8 cellular contexts compared by ENCODE assay signal in genomic region chr21:44298301-44298700, GRCh38. TPM values are rescaled to one million over a fixed set of nuclear protein-coding genes. Genes with fewer than 3 reads are reported as not detected.
DNase-seq lines count a peak whose midpoint lies in the region; ATAC-seq and TF ChIP-seq lines count a peak whose summit lies in the region.

No MANE protein-coding gene starts in this region.

- no peaks in the 10 kb centered on the region for H3K9me3 Mint-ChIP-seq in CD4-positive, alpha-beta T cell
- H3K9me3 Mint-ChIP-seq in activated T-helper 1 cell treated with anti-CD3 and anti-CD28 coated beads, Interleukin-12 subunit alpha, Interleukin-12 subunit beta, Interleukin-2, Interleukin-4 antibody, amounts not matched to agents 30 ng/mL and 10 ng/mL and 1 ng/mL, durations not matched to agents 14 hours and 24 hours and 36 hours, result no peaks in the 10 kb centered on the region

- H3K4me3 Mint-ChIP-seq in CD4-positive, alpha-beta T cell, result peak overlapping the region; percentile 88
- H3K4me3 Mint-ChIP-seq in activated T-helper 1 cell treated with anti-CD3 and anti-CD28 coated beads, Interleukin-12 subunit alpha, Interleukin-12 subunit beta, Interleukin-2, Interleukin-4 antibody, amounts not matched to agents 30 ng/mL and 10 ng/mL and 1 ng/mL, durations not matched to agents 14 hours and 24 hours and 36 hours, result peak overlapping the region; percentile 39

- peaks cover 47% of the 10 kb centered on the region for H3K4me1 Mint-ChIP-seq in CD4-positive, alpha-beta T cell (ENCODE audit: low read depth)
- peaks cover 33% of the 10 kb centered on the region for H3K4me1 Mint-ChIP-seq in activated T-helper 1 cell treated with anti-CD3 and anti-CD28 coated beads, Interleukin-12 subunit alpha, Interleukin-12 subunit beta, Interleukin-2, Interleukin-4 antibody, amounts not matched to agents 30 ng/mL and 10 ng/mL and 1 ng/mL, durations not matched to agents 14 hours and 24 hours and 36 hours (ENCODE audit: low read depth)

- in situ Hi-C loops in GM13977 (cut with MboI; ENCODE audit: low pct_unique_long_range_greater_than_20kb, low sequenced_read_pairs, unreplicated experiment), result loop anchor here (25.0 kb wide), 1 partner anchor 211 kb away; no protein-coding TSS in a partner anchor

- H3K27ac Mint-ChIP-seq in CD4-positive, alpha-beta T cell, result peak overlapping the region; percentile 97
- H3K27ac Mint-ChIP-seq in activated T-helper 1 cell treated with anti-CD3 and anti-CD28 coated beads, Interleukin-12 subunit alpha, Interleukin-12 subunit beta, Interleukin-2, Interleukin-4 antibody, amounts not matched to agents 30 ng/mL and 10 ng/mL and 1 ng/mL, durations not matched to agents 14 hours and 24 hours and 36 hours, result peak overlapping the region; percentile 63

- no peaks in the 10 kb centered on the region for H3K27me3 Mint-ChIP-seq in CD4-positive, alpha-beta T cell
- no peaks in the 10 kb centered on the region for H3K27me3 Mint-ChIP-seq in activated T-helper 1 cell treated with anti-CD3 and anti-CD28 coated beads, Interleukin-12 subunit alpha, Interleukin-12 subunit beta, Interleukin-2, Interleukin-4 antibody, amounts not matched to agents 30 ng/mL and 10 ng/mL and 1 ng/mL, durations not matched to agents 14 hours and 24 hours and 36 hours (ENCODE audit: insufficient read depth)

- CTCF ChIA-PET in CD4-positive, alpha-beta T cell (lab: Charles Lee), result interaction anchor here (0.8 to 1.2 kb wide), 2 partner anchors 30 to 39 kb away, joined by 3 to 5 read pairs; no protein-coding TSS in a partner anchor

- peaks cover 57% of the 10 kb centered on the region for H3K4me1 ChIP-seq in lower lobe of right lung

- no peak for DNase-seq in CD4-positive, alpha-beta T cell
- no peak for DNase-seq in GM13977 (ENCODE audit: low spot score)
- DNase-seq in activated T-helper 1 cell treated with anti-CD3 and anti-CD28 coated beads, Interleukin-12 subunit alpha, Interleukin-12 subunit beta, Interleukin-2, Interleukin-4 antibody, amounts not matched to agents 30 ng/mL and 10 ng/mL and 1 ng/mL, durations not matched to agents 14 hours and 24 hours and 36 hours (ENCODE audit: low spot score), result no peak
- DNase-seq in lower lobe of right lung, result no peak
- no peak for DNase-seq in stimulated activated naive CD4-positive, alpha-beta T cell treated with Interleukin-2 at 50 U/mL for 16 hours (lab: John Stamatoyannopoulos, UW)
- no peak for DNase-seq in effector CD4-positive, alpha-beta T cell

- no peaks in the 10 kb centered on the region for H3K36me3 ChIP-seq in lower lobe of right lung

- H3K27me3 ChIP-seq in CD4-positive, alpha-beta T cell (ENCODE audit: control insufficient read depth, insufficient read depth, low read length), result no peaks in the 10 kb centered on the region
- H3K27me3 ChIP-seq in lower lobe of right lung (ENCODE audit: low read depth), result no peaks in the 10 kb centered on the region

- no peak overlapping the region for H3K4me3 ChIP-seq in lower lobe of right lung

- peak; percentile 22 for ATAC-seq in CD4-positive, alpha-beta T cell (ENCODE audit: poor library complexity)
- ATAC-seq in lower lobe of right lung, result no peak
- no peak for ATAC-seq in HG02763 (IDR thresholded peaks at IDR 0.05; ENCODE audit: unreplicated experiment)
- ATAC-seq in GM18520 (IDR thresholded peaks at IDR 0.05; ENCODE audit: unreplicated experiment), result no peak

- no peaks in the 10 kb centered on the region for H3K9me3 ChIP-seq in CD4-positive, alpha-beta T cell (ENCODE audit: control insufficient read depth, low read length)
- no peaks in the 10 kb centered on the region for H3K9me3 ChIP-seq in lower lobe of right lung

- intact Hi-C loops in CD4-positive, alpha-beta T cell (cut with DNase I, micrococcal nuclease), result no loop called here
- intact Hi-C loops in activated T-helper 1 cell treated with anti-CD3 and anti-CD28 coated beads, Interleukin-12 subunit alpha, Interleukin-12 subunit beta, Interleukin-2, Interleukin-4 antibody, amounts not matched to agents 30 ng/mL and 10 ng/mL and 1 ng/mL, durations not matched to agents 14 hours and 24 hours and 36 hours (cut with micrococcal nuclease), result no loop called here
- intact Hi-C loops in lower lobe of right lung (cut with DNase I), result no loop called here

- H3K36me3 Mint-ChIP-seq in CD4-positive, alpha-beta T cell (ENCODE audit: low read depth), result no peaks in the 10 kb centered on the region
- peaks cover 2% of the 10 kb centered on the region for H3K36me3 Mint-ChIP-seq in activated T-helper 1 cell treated with anti-CD3 and anti-CD28 coated beads, Interleukin-12 subunit alpha, Interleukin-12 subunit beta, Interleukin-2, Interleukin-4 antibody, amounts not matched to agents 30 ng/mL and 10 ng/mL and 1 ng/mL, durations not matched to agents 14 hours and 24 hours and 36 hours (ENCODE audit: low read depth)

- H3K27ac ChIP-seq in CD4-positive, alpha-beta T cell (ENCODE audit: low read depth, low read length), result no peak overlapping the region
- peak overlapping the region; percentile 53 for H3K27ac ChIP-seq in lower lobe of right lung

- POLR2A ChIA-PET in CD4-positive, alpha-beta T cell (lab: Charles Lee), result interaction anchor here (1.4 kb wide), 1 partner anchor 209 kb away, joined by 3 read pairs; no protein-coding TSS in a partner anchor

- TF ChIP-seq CTCF in CD4-positive, alpha-beta T cell (IDR thresholded peaks at IDR 0.05), result no peak
- TF ChIP-seq CTCF in GM13977 (IDR thresholded peaks at IDR 0.05; ENCODE audit: extremely low read depth, insufficient read depth, missing control alignments), result peak; percentile 40
- TF ChIP-seq CTCF in lower lobe of right lung (IDR thresholded peaks at IDR 0.05), result no peak

RNA-seq across cellular contexts. Expression of gene PFKL, which starts 1.6 kb away (rescaled TPM):
- total RNA-seq in CD4-positive, alpha-beta T cell, result 100 to 1,000 TPM; 115 to 117 TPM
- 132 and 139 TPM in 2 replicates for total RNA-seq in activated T-helper 1 cell treated with anti-CD3 and anti-CD28 coated beads, Interleukin-12 subunit alpha, Interleukin-12 subunit beta, Interleukin-2, Interleukin-4 antibody, amounts not matched to agents 30 ng/mL and 10 ng/mL and 1 ng/mL, durations not matched to agents 14 hours and 24 hours and 36 hours
- 106 TPM for total RNA-seq in lower lobe of right lung

RNA-seq across cellular contexts. Expression of gene AIRE, which starts 12.6 kb away (rescaled TPM):
- total RNA-seq in CD4-positive, alpha-beta T cell, result under 1 TPM; 0.11 to 0.16 TPM
- total RNA-seq in activated T-helper 1 cell treated with anti-CD3 and anti-CD28 coated beads, Interleukin-12 subunit alpha, Interleukin-12 subunit beta, Interleukin-2, Interleukin-4 antibody, amounts not matched to agents 30 ng/mL and 10 ng/mL and 1 ng/mL, durations not matched to agents 14 hours and 24 hours and 36 hours, result not detected in 2 replicates
- total RNA-seq in lower lobe of right lung, result not detected

RNA-seq across cellular contexts. Expression of gene DNMT3L, which starts 36.6 kb away (rescaled TPM):
- not detected for total RNA-seq in CD4-positive, alpha-beta T cell
- total RNA-seq in activated T-helper 1 cell treated with anti-CD3 and anti-CD28 coated beads, Interleukin-12 subunit alpha, Interleukin-12 subunit beta, Interleukin-2, Interleukin-4 antibody, amounts not matched to agents 30 ng/mL and 10 ng/mL and 1 ng/mL, durations not matched to agents 14 hours and 24 hours and 36 hours, result not detected in 2 replicates
- total RNA-seq in lower lobe of right lung, result not detected

RNA-seq across cellular contexts. Expression of gene CFAP410, which starts 40.9 kb away (rescaled TPM):
- 10 to 100 TPM; 50.1 to 51.6 TPM for total RNA-seq in CD4-positive, alpha-beta T cell
- total RNA-seq in activated T-helper 1 cell treated with anti-CD3 and anti-CD28 coated beads, Interleukin-12 subunit alpha, Interleukin-12 subunit beta, Interleukin-2, Interleukin-4 antibody, amounts not matched to agents 30 ng/mL and 10 ng/mL and 1 ng/mL, durations not matched to agents 14 hours and 24 hours and 36 hours, result 13.3 and 17.8 TPM in 2 replicates
- total RNA-seq in lower lobe of right lung, result 20.3 TPM

RNA-seq across cellular contexts. Expression of gene TRPM2, which starts 55.1 kb away (rescaled TPM):
- 1 to 10 TPM; 1.9 to 2.9 TPM for total RNA-seq in CD4-positive, alpha-beta T cell
- total RNA-seq in activated T-helper 1 cell treated with anti-CD3 and anti-CD28 coated beads, Interleukin-12 subunit alpha, Interleukin-12 subunit beta, Interleukin-2, Interleukin-4 antibody, amounts not matched to agents 30 ng/mL and 10 ng/mL and 1 ng/mL, durations not matched to agents 14 hours and 24 hours and 36 hours, result 11.6 and 15.2 TPM in 2 replicates
- 17.9 TPM for total RNA-seq in lower lobe of right lung
